Comparison of ENCODE assay signal across 1 cellular context in genomic region chr3:126703512-126704493, GRCh38.
A peak's percentile ranks its signal among the peaks of the same experiment; 100 is the strongest.
TF ChIP-seq lines count a peak whose summit lies in the region.

Gene CHCHD6, plus strand, starts transcription at chr3:126704240. Its CDS starts 73 bp downstream, at chr3:126704313.

TF ChIP-seq in HepG2, 621 proteins besides CTCF, POLR2A, EP300 and RAD21 (continued from another document and continues in another):
- peak; percentile 17; the same call in 1 of the 2 replicates for TF ChIP-seq ZNF747 (CRISPR knock-in tag; IDR thresholded peaks at IDR 0.05; ENCODE audit: borderline replicate concordance)
- peak; percentile 56; the same call in 1 of the 2 replicates for TF ChIP-seq KDM5B (CRISPR knock-in tag; IDR thresholded peaks at IDR 0.05; ENCODE audit: borderline replicate concordance)
- TF ChIP-seq HOXA5 (CRISPR knock-in tag; IDR thresholded peaks at IDR 0.05): 0 out of 2 replicates have a peak, but pooled peaks have one; percentile 35
- peak; percentile 76 for TF ChIP-seq XRCC5 (optimal IDR thresholded peaks at IDR 0.05; ENCODE audit: low read length)
- TF ChIP-seq RFX5 (IDR thresholded peaks at IDR 0.05; ENCODE audit: low read depth, low read length): no peak
- TF ChIP-seq POLR2AphosphoS2 (IDR thresholded peaks at IDR 0.05; ENCODE audit: low read depth, low read length): no peak
- peak; percentile 33 for TF ChIP-seq TBX2 (CRISPR knock-in tag; IDR thresholded peaks at IDR 0.05; ENCODE audit: borderline replicate concordance)
- no peak for TF ChIP-seq RFX3 (CRISPR knock-in tag; IDR thresholded peaks at IDR 0.05)
- no peak for TF ChIP-seq AKAP8 (CRISPR knock-in tag; IDR thresholded peaks at IDR 0.05)
- TF ChIP-seq ZFX (CRISPR knock-in tag; IDR thresholded peaks at IDR 0.05; ENCODE audit: low read depth): peak; percentile 98
- TF ChIP-seq ZHX2 (IDR thresholded peaks at IDR 0.05; ENCODE audit: low read depth): no peak; the same call in 1 of the 2 replicates
- TF ChIP-seq ZHX2 (CRISPR knock-in tag; IDR thresholded peaks at IDR 0.05; ENCODE audit: borderline replicate concordance): no peak
- TF ChIP-seq NPAS2 (CRISPR knock-in tag; IDR thresholded peaks at IDR 0.05; ENCODE audit: borderline replicate concordance): no peak
- TF ChIP-seq GMEB2 (CRISPR knock-in tag; IDR thresholded peaks at IDR 0.05; ENCODE audit: low read depth): no peak; the same call in 1 of the 2 replicates
- TF ChIP-seq FUBP1 (CRISPR knock-in tag; IDR thresholded peaks at IDR 0.05; ENCODE audit: borderline replicate concordance): no peak
- peak; percentile 91 for TF ChIP-seq ZNF687 (CRISPR knock-in tag; IDR thresholded peaks at IDR 0.05)
- no peak for TF ChIP-seq TMF1 (CRISPR knock-in tag; IDR thresholded peaks at IDR 0.05; ENCODE audit: low read depth)
- TF ChIP-seq ZNF558 (CRISPR knock-in tag; IDR thresholded peaks at IDR 0.05; ENCODE audit: borderline replicate concordance): peak; percentile 77; the same call in 1 of the 2 replicates
- TF ChIP-seq MTF2 (CRISPR knock-in tag; IDR thresholded peaks at IDR 0.05; ENCODE audit: borderline replicate concordance): no peak
- no peak for TF ChIP-seq RNF219 (CRISPR knock-in tag; IDR thresholded peaks at IDR 0.05)
- TF ChIP-seq PHF21A (CRISPR knock-in tag; IDR thresholded peaks at IDR 0.05): peak; percentile 47
- TF ChIP-seq NFATC3 (CRISPR knock-in tag; IDR thresholded peaks at IDR 0.05): no peak
- TF ChIP-seq MAFK (conservative IDR thresholded peaks at IDR 0.05 in 1 of 2, IDR thresholded peaks at IDR 0.05 in 1 of 2; ENCODE audit: low read length in 2 of 2): no peak
- no peak for TF ChIP-seq EED (CRISPR knock-in tag; IDR thresholded peaks at IDR 0.05)
- peak; percentile 23 for TF ChIP-seq RBM39 (IDR thresholded peaks at IDR 0.05; ENCODE audit: low read depth, low read length, poor library complexity, severe bottlenecking)
- TF ChIP-seq AHR (CRISPR knock-in tag; IDR thresholded peaks at IDR 0.05): peak; percentile 45; the same call in 1 of the 2 replicates
- no peak for TF ChIP-seq HNRNPK (IDR thresholded peaks at IDR 0.05; ENCODE audit: low read depth, low read length, poor library complexity, severe bottlenecking)
- no peak for TF ChIP-seq EHMT2 (IDR thresholded peaks at IDR 0.05; ENCODE audit: borderline replicate concordance, low read depth, low read length)
- no peak for TF ChIP-seq ZNF740 (CRISPR knock-in tag; IDR thresholded peaks at IDR 0.05)
- no peak for TF ChIP-seq LCORL (IDR thresholded peaks at IDR 0.05)
- TF ChIP-seq LCORL (CRISPR knock-in tag; IDR thresholded peaks at IDR 0.05): peak; percentile 66; the same call in 1 of the 2 replicates
- TF ChIP-seq SMAD3 (CRISPR knock-in tag; IDR thresholded peaks at IDR 0.05): no peak
- no peak for TF ChIP-seq E2F2 (CRISPR knock-in tag; IDR thresholded peaks at IDR 0.05; ENCODE audit: borderline replicate concordance)
- no peak for TF ChIP-seq ZNF615 (CRISPR knock-in tag; IDR thresholded peaks at IDR 0.05; ENCODE audit: borderline replicate concordance)
- TF ChIP-seq DMTF1 (CRISPR knock-in tag; IDR thresholded peaks at IDR 0.05): no peak
- TF ChIP-seq IKZF1 (IDR thresholded peaks at IDR 0.05): no peak
- TF ChIP-seq FOXM1 (CRISPR knock-in tag; IDR thresholded peaks at IDR 0.05): no peak
- TF ChIP-seq ZBTB34 (CRISPR knock-in tag; IDR thresholded peaks at IDR 0.05): no peak
- TF ChIP-seq NFKBIZ (CRISPR knock-in tag; IDR thresholded peaks at IDR 0.05): peak; percentile 28; the same call in 1 of the 2 replicates
- 0 out of 2 replicates have a peak, but pooled peaks have one; percentile 49 for TF ChIP-seq NAIF1 (CRISPR knock-in tag; IDR thresholded peaks at IDR 0.05; ENCODE audit: borderline replicate concordance)
- no peak for TF ChIP-seq ZNF629 (CRISPR knock-in tag; conservative IDR thresholded peaks at IDR 0.05)
